Comparison of ENCODE assay signal across 2 cellular contexts in genomic region chr11:121927359-121927758, GRCh38.
TF ChIP-seq lines count a peak whose summit lies in the region.

No MANE protein-coding gene starts in this region.

TF ChIP-seq in GM23338, 12 proteins besides CTCF, POLR2A, EP300 and RAD21 (continued from another document):
- TF ChIP-seq CREB1 (CRISPR knock-in tag; IDR thresholded peaks at IDR 0.05; ENCODE audit: low read depth) (no peak), EZH2phosphoT487 (IDR thresholded peaks at IDR 0.05; ENCODE audit: unreplicated experiment) (no peak), JUNB (IDR thresholded peaks at IDR 0.05; ENCODE audit: unreplicated experiment) (no peak), ZNF331 (CRISPR knock-in tag; IDR thresholded peaks at IDR 0.05; ENCODE audit: low read depth) (no peak), POLR2AphosphoS5 (IDR thresholded peaks at IDR 0.05; ENCODE audit: low read depth) (no peak), STAT1 (IDR thresholded peaks at IDR 0.05; ENCODE audit: unreplicated experiment) (no peak), ZNF114 (CRISPR knock-in tag; IDR thresholded peaks at IDR 0.05) (no peak), ETS1 (IDR thresholded peaks at IDR 0.05) (no peak), NANOG (IDR thresholded peaks at IDR 0.05; ENCODE audit: borderline replicate concordance) (no peak)
- TF ChIP-seq, protein P1, sequence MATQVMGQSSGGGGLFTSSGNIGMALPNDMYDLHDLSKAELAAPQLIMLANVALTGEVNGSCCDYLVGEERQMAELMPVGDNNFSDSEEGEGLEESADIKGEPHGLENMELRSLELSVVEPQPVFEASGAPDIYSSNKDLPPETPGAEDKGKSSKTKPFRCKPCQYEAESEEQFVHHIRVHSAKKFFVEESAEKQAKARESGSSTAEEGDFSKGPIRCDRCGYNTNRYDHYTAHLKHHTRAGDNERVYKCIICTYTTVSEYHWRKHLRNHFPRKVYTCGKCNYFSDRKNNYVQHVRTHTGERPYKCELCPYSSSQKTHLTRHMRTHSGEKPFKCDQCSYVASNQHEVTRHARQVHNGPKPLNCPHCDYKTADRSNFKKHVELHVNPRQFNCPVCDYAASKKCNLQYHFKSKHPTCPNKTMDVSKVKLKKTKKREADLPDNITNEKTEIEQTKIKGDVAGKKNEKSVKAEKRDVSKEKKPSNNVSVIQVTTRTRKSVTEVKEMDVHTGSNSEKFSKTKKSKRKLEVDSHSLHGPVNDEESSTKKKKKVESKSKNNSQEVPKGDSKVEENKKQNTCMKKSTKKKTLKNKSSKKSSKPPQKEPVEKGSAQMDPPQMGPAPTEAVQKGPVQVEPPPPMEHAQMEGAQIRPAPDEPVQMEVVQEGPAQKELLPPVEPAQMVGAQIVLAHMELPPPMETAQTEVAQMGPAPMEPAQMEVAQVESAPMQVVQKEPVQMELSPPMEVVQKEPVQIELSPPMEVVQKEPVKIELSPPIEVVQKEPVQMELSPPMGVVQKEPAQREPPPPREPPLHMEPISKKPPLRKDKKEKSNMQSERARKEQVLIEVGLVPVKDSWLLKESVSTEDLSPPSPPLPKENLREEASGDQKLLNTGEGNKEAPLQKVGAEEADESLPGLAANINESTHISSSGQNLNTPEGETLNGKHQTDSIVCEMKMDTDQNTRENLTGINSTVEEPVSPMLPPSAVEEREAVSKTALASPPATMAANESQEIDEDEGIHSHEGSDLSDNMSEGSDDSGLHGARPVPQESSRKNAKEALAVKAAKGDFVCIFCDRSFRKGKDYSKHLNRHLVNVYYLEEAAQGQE (IDR thresholded peaks at IDR 0.05; ENCODE audit: unreplicated experiment): no peak
- TF ChIP-seq, protein P2, sequence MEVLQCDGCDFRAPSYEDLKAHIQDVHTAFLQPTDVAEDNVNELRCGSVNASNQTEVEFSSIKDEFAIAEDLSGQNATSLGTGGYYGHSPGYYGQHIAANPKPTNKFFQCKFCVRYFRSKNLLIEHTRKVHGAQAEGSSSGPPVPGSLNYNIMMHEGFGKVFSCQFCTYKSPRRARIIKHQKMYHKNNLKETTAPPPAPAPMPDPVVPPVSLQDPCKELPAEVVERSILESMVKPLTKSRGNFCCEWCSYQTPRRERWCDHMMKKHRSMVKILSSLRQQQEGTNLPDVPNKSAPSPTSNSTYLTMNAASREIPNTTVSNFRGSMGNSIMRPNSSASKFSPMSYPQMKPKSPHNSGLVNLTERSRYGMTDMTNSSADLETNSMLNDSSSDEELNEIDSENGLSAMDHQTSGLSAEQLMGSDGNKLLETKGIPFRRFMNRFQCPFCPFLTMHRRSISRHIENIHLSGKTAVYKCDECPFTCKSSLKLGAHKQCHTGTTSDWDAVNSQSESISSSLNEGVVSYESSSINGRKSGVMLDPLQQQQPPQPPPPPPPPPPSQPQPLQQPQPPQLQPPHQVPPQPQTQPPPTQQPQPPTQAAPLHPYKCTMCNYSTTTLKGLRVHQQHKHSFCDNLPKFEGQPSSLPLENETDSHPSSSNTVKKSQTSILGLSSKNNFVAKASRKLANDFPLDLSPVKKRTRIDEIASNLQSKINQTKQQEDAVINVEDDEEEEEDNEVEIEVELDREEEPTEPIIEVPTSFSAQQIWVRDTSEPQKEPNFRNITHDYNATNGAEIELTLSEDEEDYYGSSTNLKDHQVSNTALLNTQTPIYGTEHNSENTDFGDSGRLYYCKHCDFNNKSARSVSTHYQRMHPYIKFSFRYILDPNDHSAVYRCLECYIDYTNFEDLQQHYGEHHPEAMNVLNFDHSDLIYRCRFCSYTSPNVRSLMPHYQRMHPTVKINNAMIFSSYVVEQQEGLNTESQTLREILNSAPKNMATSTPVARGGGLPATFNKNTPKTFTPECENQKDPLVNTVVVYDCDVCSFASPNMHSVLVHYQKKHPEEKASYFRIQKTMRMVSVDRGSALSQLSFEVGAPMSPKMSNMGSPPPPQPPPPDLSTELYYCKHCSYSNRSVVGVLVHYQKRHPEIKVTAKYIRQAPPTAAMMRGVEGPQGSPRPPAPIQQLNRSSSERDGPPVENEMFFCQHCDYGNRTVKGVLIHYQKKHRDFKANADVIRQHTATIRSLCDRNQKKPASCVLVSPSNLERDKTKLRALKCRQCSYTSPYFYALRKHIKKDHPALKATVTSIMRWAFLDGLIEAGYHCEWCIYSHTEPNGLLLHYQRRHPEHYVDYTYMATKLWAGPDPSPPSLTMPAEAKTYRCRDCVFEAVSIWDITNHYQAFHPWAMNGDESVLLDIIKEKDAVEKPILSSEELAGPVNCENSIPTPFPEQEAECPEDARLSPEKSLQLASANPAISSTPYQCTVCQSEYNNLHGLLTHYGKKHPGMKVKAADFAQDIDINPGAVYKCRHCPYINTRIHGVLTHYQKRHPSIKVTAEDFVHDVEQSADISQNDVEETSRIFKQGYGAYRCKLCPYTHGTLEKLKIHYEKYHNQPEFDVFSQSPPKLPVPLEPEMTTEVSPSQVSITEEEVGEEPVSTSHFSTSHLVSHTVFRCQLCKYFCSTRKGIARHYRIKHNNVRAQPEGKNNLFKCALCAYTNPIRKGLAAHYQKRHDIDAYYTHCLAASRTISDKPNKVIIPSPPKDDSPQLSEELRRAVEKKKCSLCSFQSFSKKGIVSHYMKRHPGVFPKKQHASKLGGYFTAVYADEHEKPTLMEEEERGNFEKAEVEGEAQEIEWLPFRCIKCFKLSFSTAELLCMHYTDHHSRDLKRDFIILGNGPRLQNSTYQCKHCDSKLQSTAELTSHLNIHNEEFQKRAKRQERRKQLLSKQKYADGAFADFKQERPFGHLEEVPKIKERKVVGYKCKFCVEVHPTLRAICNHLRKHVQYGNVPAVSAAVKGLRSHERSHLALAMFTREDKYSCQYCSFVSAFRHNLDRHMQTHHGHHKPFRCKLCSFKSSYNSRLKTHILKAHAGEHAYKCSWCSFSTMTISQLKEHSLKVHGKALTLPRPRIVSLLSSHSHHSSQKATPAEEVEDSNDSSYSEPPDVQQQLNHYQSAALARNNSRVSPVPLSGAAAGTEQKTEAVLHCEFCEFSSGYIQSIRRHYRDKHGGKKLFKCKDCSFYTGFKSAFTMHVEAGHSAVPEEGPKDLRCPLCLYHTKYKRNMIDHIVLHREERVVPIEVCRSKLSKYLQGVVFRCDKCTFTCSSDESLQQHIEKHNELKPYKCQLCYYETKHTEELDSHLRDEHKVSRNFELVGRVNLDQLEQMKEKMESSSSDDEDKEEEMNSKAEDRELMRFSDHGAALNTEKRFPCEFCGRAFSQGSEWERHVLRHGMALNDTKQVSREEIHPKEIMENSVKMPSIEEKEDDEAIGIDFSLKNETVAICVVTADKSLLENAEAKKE (CRISPR knock-in tag; IDR thresholded peaks at IDR 0.05): no peak

TF ChIP-seq in H1, 55 proteins besides CTCF, POLR2A, EP300 and RAD21:
- no peak for TF ChIP-seq BACH1 (IDR thresholded peaks at IDR 0.05; ENCODE audit: low read length)
- no peak for TF ChIP-seq MAFK (IDR thresholded peaks at IDR 0.05; ENCODE audit: low read depth, low read length)
- TF ChIP-seq SIRT6 (IDR thresholded peaks at IDR 0.05; ENCODE audit: low read length): no peak
- no peak for TF ChIP-seq SUZ12 (IDR thresholded peaks at IDR 0.05; ENCODE audit: low read length)
- no peak for TF ChIP-seq EZH2 (IDR thresholded peaks at IDR 0.05; ENCODE audit: low read depth, low read length, severe bottlenecking)
- no peak for TF ChIP-seq TAF7 (optimal IDR thresholded peaks at IDR 0.05; ENCODE audit: borderline replicate concordance, low read depth, low read length)
- TF ChIP-seq NANOG (IDR thresholded peaks at IDR 0.05; ENCODE audit: insufficient read depth, low read depth, low read length, poor library complexity, severe bottlenecking): no peak
- no peak for TF ChIP-seq ASH2L (IDR thresholded peaks at IDR 0.05; ENCODE audit: low read length)
- no peak for TF ChIP-seq CEBPB (IDR thresholded peaks at IDR 0.05; ENCODE audit: low read depth, low read length)
- no peak for TF ChIP-seq KDM1A (IDR thresholded peaks at IDR 0.05; ENCODE audit: borderline replicate concordance, low read length)
- TF ChIP-seq, protein P3, sequence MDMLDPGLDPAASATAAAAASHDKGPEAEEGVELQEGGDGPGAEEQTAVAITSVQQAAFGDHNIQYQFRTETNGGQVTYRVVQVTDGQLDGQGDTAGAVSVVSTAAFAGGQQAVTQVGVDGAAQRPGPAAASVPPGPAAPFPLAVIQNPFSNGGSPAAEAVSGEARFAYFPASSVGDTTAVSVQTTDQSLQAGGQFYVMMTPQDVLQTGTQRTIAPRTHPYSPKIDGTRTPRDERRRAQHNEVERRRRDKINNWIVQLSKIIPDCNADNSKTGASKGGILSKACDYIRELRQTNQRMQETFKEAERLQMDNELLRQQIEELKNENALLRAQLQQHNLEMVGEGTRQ (IDR thresholded peaks at IDR 0.05; ENCODE audit: low read length): no peak
- TF ChIP-seq CTBP2 (IDR thresholded peaks at IDR 0.05; ENCODE audit: borderline replicate concordance, insufficient read depth, insufficient read length, low read length): no peak
- TF ChIP-seq TEAD4 (IDR thresholded peaks at IDR 0.05; ENCODE audit: low read depth, low read length): no peak
- no peak for TF ChIP-seq POLR2AphosphoS5 (IDR thresholded peaks at IDR 0.05; ENCODE audit: low read depth, low read length)
- no peak for TF ChIP-seq MAX (IDR thresholded peaks at IDR 0.05)
- no peak for TF ChIP-seq KDM5A (IDR thresholded peaks at IDR 0.05; ENCODE audit: low read length)
- TF ChIP-seq GABPA (IDR thresholded peaks at IDR 0.05; ENCODE audit: borderline replicate concordance, insufficient read depth, low read length): no peak
